In genomic region chr11:76641905-76642304, GRCh38 we compare ENCODE assay signal across 26 cellular contexts. TPM values are rescaled to one million over a fixed set of nuclear protein-coding genes. Genes with fewer than 3 reads are reported as not detected.
A peak's percentile ranks its signal among the peaks of the same experiment; 100 is the strongest.
DNase-seq lines count a peak whose midpoint lies in the region; ATAC-seq and TF ChIP-seq lines count a peak whose summit lies in the region.
"Had no signal": no experiment of that assay in that cellular context is flagged by ENCODE, and none has a peak within 500 bp of the region (broad histone marks: within the 10 kb centered on the region; RNA-seq: fewer than 3 reads in every experiment).

No MANE protein-coding gene starts in this region.

- H3K4me3 Mint-ChIP-seq in activated naive CD4-positive, alpha-beta T cell treated with anti-CD3 and anti-CD28 coated beads, Interleukin-2, amount 10 ng/mL, durations not matched to agents 7 days and 5 days: no peak overlapping the region
- peak overlapping the region; percentile 31 for H3K4me3 Mint-ChIP-seq in activated T-helper 17 cell treated with anti-CD3 and anti-CD28 coated beads, Interleukin-2, amount 50 U/mL, for 72 hours

- no peaks in the 10 kb centered on the region for H3K36me3 ChIP-seq in left lung
- H3K36me3 ChIP-seq: adrenal gland, gastrocnemius medialis, neutrophil, upper lobe of left lung, WERI-Rb-1 had no signal

- no peak overlapping the region for H3K4me3 ChIP-seq in left lung
- H3K4me3 ChIP-seq: adrenal gland, body of pancreas, gastrocnemius medialis, hepatocyte, psoas muscle, upper lobe of left lung had no signal

- H3K27me3 Mint-ChIP-seq in activated naive CD4-positive, alpha-beta T cell treated with anti-CD3 and anti-CD28 coated beads, Interleukin-2, amount 10 ng/mL, durations not matched to agents 7 days and 5 days: peaks cover 60% of the 10 kb centered on the region
- peaks cover 31% of the 10 kb centered on the region for H3K27me3 Mint-ChIP-seq in activated T-helper 17 cell treated with anti-CD3 and anti-CD28 coated beads, Interleukin-2, amount 50 U/mL, for 72 hours

- peaks cover 13% of the 10 kb centered on the region for H3K4me1 Mint-ChIP-seq in activated naive CD4-positive, alpha-beta T cell treated with anti-CD3 and anti-CD28 coated beads, Interleukin-2, amount 10 ng/mL, durations not matched to agents 7 days and 5 days
- no peaks in the 10 kb centered on the region for H3K4me1 Mint-ChIP-seq in activated T-helper 17 cell treated with anti-CD3 and anti-CD28 coated beads, Interleukin-2, amount 50 U/mL, for 72 hours

- H3K27ac Mint-ChIP-seq in activated naive CD4-positive, alpha-beta T cell treated with anti-CD3 and anti-CD28 coated beads, Interleukin-2, amount 10 ng/mL, durations not matched to agents 7 days and 5 days: no peak overlapping the region
- peak overlapping the region; percentile 58 for H3K27ac Mint-ChIP-seq in activated T-helper 17 cell treated with anti-CD3 and anti-CD28 coated beads, Interleukin-2, amount 50 U/mL, for 72 hours

- TF ChIP-seq CTCF in left lung (IDR thresholded peaks at IDR 0.05): no peak

- no peak overlapping the region for H3K27ac ChIP-seq in left lung
- H3K27ac ChIP-seq: adrenal gland, body of pancreas, C4-2B, gastrocnemius medialis, hepatocyte, neutrophil, psoas muscle, upper lobe of left lung, WERI-Rb-1 had no signal

- no peaks in the 10 kb centered on the region for H3K9me3 ChIP-seq in left lung
- H3K9me3 ChIP-seq: body of pancreas, gastrocnemius medialis, neutrophil, upper lobe of left lung had no signal

- peak; percentile 3 for DNase-seq in activated naive CD4-positive, alpha-beta T cell treated with anti-CD3 and anti-CD28 coated beads, Interleukin-2, amount 10 ng/mL, durations not matched to agents 7 days and 5 days
- no peak for DNase-seq in activated naive CD4-positive, alpha-beta T cell treated with anti-CD3 and anti-CD28 coated beads, Interleukin-2, amount 50 U/mL, for 16 hours
- DNase-seq in mesenteric fat pad (ENCODE audit: low spot score) (peak; percentile 77), left lung (no peak), DMS114 treated with DMSO at 0.1 percent for 48 hours (lab: John Stamatoyannopoulos, UW; ENCODE audit: unreplicated experiment) (no peak)
- DNase-seq: activated effector memory CD4-positive, alpha-beta T cell treated with Interleukin-2 at 50 U/mL for 16 hours; body of pancreas; Calu3; gastrocnemius medialis; HCEC 1CT; KBM-7; left cardiac atrium; mesenchymal stem cell; MM.1S; NCI-H2029 treated with DMSO at 0.1 percent for 48 hours; psoas muscle; SIG-M5; T1000; upper lobe of left lung; WERI-Rb-1 had no signal

- CTCF ChIA-PET in activated naive CD4-positive, alpha-beta T cell treated with anti-CD3 and anti-CD28 coated beads, Interleukin-2, amount 10 ng/mL, durations not matched to agents 7 days and 5 days (lab: Charles Lee): no interaction called here

- no peaks in the 10 kb centered on the region for H3K9me3 Mint-ChIP-seq in activated naive CD4-positive, alpha-beta T cell treated with anti-CD3 and anti-CD28 coated beads, Interleukin-2, amount 10 ng/mL, durations not matched to agents 7 days and 5 days
- H3K9me3 Mint-ChIP-seq in activated T-helper 17 cell treated with anti-CD3 and anti-CD28 coated beads, Interleukin-2, amount 50 U/mL, for 72 hours: no peaks in the 10 kb centered on the region

- H3K4me1 ChIP-seq in left lung: peaks cover 0 to 10% of the 10 kb centered on the region in 2 donors
- H3K4me1 ChIP-seq: body of pancreas, psoas muscle had no signal

- peaks cover 0 to 3% of the 10 kb centered on the region in 2 donors for H3K27me3 ChIP-seq in left lung
- H3K27me3 ChIP-seq: adrenal gland, body of pancreas, gastrocnemius medialis, hepatocyte, upper lobe of left lung had no signal

- intact Hi-C loops in left lung (cut with DNase I): no loop called here

- no peaks in the 10 kb centered on the region for H3K36me3 Mint-ChIP-seq in activated naive CD4-positive, alpha-beta T cell treated with anti-CD3 and anti-CD28 coated beads, Interleukin-2, amount 10 ng/mL, durations not matched to agents 7 days and 5 days
- no peaks in the 10 kb centered on the region for H3K36me3 Mint-ChIP-seq in activated T-helper 17 cell treated with anti-CD3 and anti-CD28 coated beads, Interleukin-2, amount 50 U/mL, for 72 hours (ENCODE audit: low read depth)

- no peak for ATAC-seq in activated T-helper 17 cell treated with anti-CD3 and anti-CD28 coated beads, Interleukin-2, amount 50 U/mL, for 72 hours (replicated peaks)
- ATAC-seq in left lung (no peak), HG03469 (IDR thresholded peaks at IDR 0.05; ENCODE audit: unreplicated experiment) (no peak)
- ATAC-seq: body of pancreas, gastrocnemius medialis, left cardiac atrium, psoas muscle had no signal

RNA-seq across cellular contexts. Expression of gene LRRC32, which starts 28.6 kb away (rescaled TPM):
- 1 to 10 TPM; 4.5 to 5.6 TPM for total RNA-seq in activated T-helper 17 cell treated with anti-CD3 and anti-CD28 coated beads, Interleukin-2, amount 50 U/mL, for 72 hours
- total RNA-seq in mesenteric fat pad (136 TPM), left lung (10 to 100 TPM; 38.7 to 66.8 TPM)
- total RNA-seq: Calu3 had no signal

Comparison
In these comparisons a context has a peak if more than half of its experiments do, and no peak if none do; other contexts are left out.
1. DNase-seq: peak in activated naive CD4-positive, alpha-beta T cell treated with anti-CD3 and anti-CD28 coated beads, Interleukin-2, amount 10 ng/mL, durations not matched to agents 7 days and 5 days (single experiment) and mesenteric fat pad (single experiment); none in activated naive CD4-positive, alpha-beta T cell treated with anti-CD3 and anti-CD28 coated beads, Interleukin-2, amount 50 U/mL, for 16 hours (single experiment), left lung (0 of 2) and DMS114 treated with DMSO at 0.1 percent for 48 hours (single experiment).
2. RNA of gene LRRC32, which starts 28.6 kb away (total RNA-seq): 136 TPM in mesenteric fat pad (single experiment) and 38.7 to 66.8 TPM in left lung; 4.5 to 5.6 TPM in activated T-helper 17 cell treated with anti-CD3 and anti-CD28 coated beads, Interleukin-2, amount 50 U/mL, for 72 hours; every median in the first group is over 4 times any median in the second.